20 cellular contexts compared by ENCODE assay signal in the genomic region with DNA sequence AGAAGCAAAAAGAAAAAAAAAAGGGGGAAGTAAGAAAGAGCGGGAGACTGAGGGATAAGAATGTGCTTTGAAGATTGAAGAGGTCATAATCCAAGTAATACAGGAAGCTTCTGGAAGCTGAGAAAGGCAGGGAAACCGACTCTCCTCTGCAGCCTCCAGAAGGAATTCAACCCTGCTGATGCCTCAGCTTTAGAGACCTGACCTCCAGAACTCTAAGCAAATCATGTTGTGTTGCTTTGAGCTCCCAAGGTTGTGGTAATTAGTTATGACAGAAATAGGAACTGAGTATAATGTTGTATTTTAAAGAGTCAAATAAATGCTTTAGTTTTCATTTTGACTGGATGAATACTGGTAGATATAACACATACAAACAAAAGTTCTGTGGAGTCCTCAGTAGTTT. TPM values are rescaled to one million over a fixed set of nuclear protein-coding genes. Genes with fewer than 3 reads are reported as not detected.
"Had no signal": no experiment of that assay in that cellular context is flagged by ENCODE, and none has a peak within 500 bp of the region (broad histone marks: within the 10 kb centered on the region; RNA-seq: fewer than 3 reads in every experiment).

No MANE protein-coding gene starts in this region.

- H3K4me3 ChIP-seq: left ventricle myocardium inferior, right atrium auricular region, skin epidermis, tibial artery, uterus had no signal

- ATAC-seq: activated CD8-positive, alpha-beta T cell treated with anti-CD3 and anti-CD28 coated beads, Interleukin-2, amount 10 ng/mL, durations not matched to agents 7 days and 5 days; activated T-cell treated with anti-CD3 and anti-CD28 coated beads, Interleukin-2, amount 50 U/mL, for 72 hours; natural killer cell treated with Interleukin-12 subunit alpha and Interleukin-12 subunit beta and Interleukin-15 and Interleukin-18, amount 100 ng/mL, for 72 hours had no signal

- DNase-seq: activated B cell treated with CpG ODN at 0.5 μM for 24 hours; activated CD4-positive, alpha-beta T cell treated with anti-CD3 and anti-CD28 coated beads for 48 hours; activated CD8-positive, alpha-beta memory T cell treated with anti-CD3 and anti-CD28 coated beads, Interleukin-2, amount 50 U/mL, for 48 hours; activated CD8-positive, alpha-beta T cell treated with anti-CD3 and anti-CD28 coated beads, Interleukin-2, amount 10 ng/mL, durations not matched to agents 7 days and 5 days; activated gamma-delta T cell; activated naive CD8-positive, alpha-beta T cell treated with anti-CD3 and anti-CD28 coated beads for 36 hours; activated T-cell treated with anti-CD3 and anti-CD28 coated beads, Interleukin-2, amount 50 U/mL, for 72 hours; cerebellar nuclear complex; dermis blood vessel endothelial cell; hippocampal formation; left ventricle myocardium inferior; mesendoderm; stimulated activated CD4-positive, alpha-beta T cell treated with anti-CD3 and anti-CD28 coated beads, Interleukin-4, amount 100 ng/mL, for 24 hours; stimulated activated naive CD4-positive, alpha-beta T cell; T-helper 2 cell; tibial artery; uterus had no signal

- H3K36me3 ChIP-seq: left ventricle myocardium inferior, right atrium auricular region, tibial artery, uterus had no signal

- H3K27me3 ChIP-seq: right atrium auricular region, tibial artery, uterus had no signal

- H3K9me3 ChIP-seq: left ventricle myocardium inferior, right atrium auricular region, tibial artery, uterus had no signal

- H3K27ac ChIP-seq: left ventricle myocardium inferior, right atrium auricular region, skin epidermis, tibial artery, uterus had no signal

- H3K4me1 ChIP-seq: left ventricle myocardium inferior, right atrium auricular region, uterus had no signal

RNA-seq across cellular contexts. Expression of gene FAT1, which starts 48.0 kb away (rescaled TPM):
- total RNA-seq: activated B cell treated with CpG ODN at 0.5 μM for 24 hours; activated CD8-positive, alpha-beta T cell treated with anti-CD3 and anti-CD28 coated beads, Interleukin-2, amount 10 ng/mL, durations not matched to agents 7 days and 5 days; natural killer cell treated with Interleukin-12 subunit alpha and Interleukin-12 subunit beta and Interleukin-15 and Interleukin-18, amount 100 ng/mL, for 72 hours had no signal
